Comparison of ENCODE assay signal across 26 cellular contexts in genomic region chr11:119672597-119672996, GRCh38. TPM values are rescaled to one million over a fixed set of nuclear protein-coding genes. Genes with fewer than 3 reads are reported as not detected.
A peak's percentile ranks its signal among the peaks of the same experiment; 100 is the strongest.
DNase-seq lines count a peak whose midpoint lies in the region; ATAC-seq and TF ChIP-seq lines count a peak whose summit lies in the region.
"Had no signal": no experiment of that assay in that cellular context is flagged by ENCODE, and none has a peak within 500 bp of the region (broad histone marks: within the 10 kb centered on the region; RNA-seq: fewer than 3 reads in every experiment).

No MANE protein-coding gene starts in this region.

- H3K36me3 Mint-ChIP-seq in stimulated activated memory B cell treated with anti-CD40 and anti-IgM and Interleukin-4, amounts not matched to agents 10 μg/mL and 1 μg/mL and 100 μg/mL, for 72 hours = peaks cover 12% of the 10 kb centered on the region
- H3K36me3 Mint-ChIP-seq: activated naive CD4-positive, alpha-beta T cell treated with anti-CD3 and anti-CD28 coated beads, Interleukin-2, amount 10 ng/mL, durations not matched to agents 7 days and 5 days had no signal

- H3K4me3 ChIP-seq in SK-N-SH (ENCODE audit: low read depth in 2 of 2, low read length in 1 of 2) (no peak overlapping the region), SJCRH30 (no peak overlapping the region), esophagus (ENCODE audit: low read depth in 1 of 2, low read length in 2 of 2) (no peak overlapping the region)
- H3K4me3 ChIP-seq: mucosa of descending colon had no signal

- H3K9me3 Mint-ChIP-seq in stimulated activated memory B cell treated with anti-CD40 and anti-IgM and Interleukin-4, amounts not matched to agents 10 μg/mL and 1 μg/mL and 100 μg/mL, for 72 hours = peaks cover 5% of the 10 kb centered on the region
- H3K9me3 Mint-ChIP-seq: activated naive CD4-positive, alpha-beta T cell treated with anti-CD3 and anti-CD28 coated beads, Interleukin-2, amount 10 ng/mL, durations not matched to agents 7 days and 5 days; activated T-cell treated with anti-CD3 and anti-CD28 coated beads, Interleukin-2, amount 50 U/mL, for 4 hours; stimulated activated naive CD8-positive, alpha-beta T cell treated with anti-CD3 and anti-CD28 coated beads, Interleukin-15, amount 100 ng/mL, for 72 hours had no signal

- no peaks in the 10 kb centered on the region for H4K20me1 ChIP-seq in SK-N-SH (ENCODE audit: insufficient read depth)

- ATAC-seq in SK-N-SH treated with all-trans-retinoic acid at 6 μM for 48 hours = no peak
- no peak for ATAC-seq in stimulated activated memory B cell treated with anti-CD40 and anti-IgM and Interleukin-4, amounts not matched to agents 10 μg/mL and 1 μg/mL and 100 μg/mL, for 72 hours
- ATAC-seq in GM18868 (IDR thresholded peaks at IDR 0.05; ENCODE audit: unreplicated experiment) = no peak
- ATAC-seq: activated T-cell treated with anti-CD3 and anti-CD28 coated beads, Interleukin-2, amount 50 U/mL, for 4 hours had no signal

- H3K79me2 ChIP-seq in SK-N-SH (ENCODE audit: insufficient read depth) = no peaks in the 10 kb centered on the region

- H3K4me1 Mint-ChIP-seq in stimulated activated memory B cell treated with anti-CD40 and anti-IgM and Interleukin-4, amounts not matched to agents 10 μg/mL and 1 μg/mL and 100 μg/mL, for 72 hours = peaks cover 27% of the 10 kb centered on the region

- no peak overlapping the region for H2AFZ ChIP-seq in SK-N-SH (ENCODE audit: low read depth)

- no peak for TF ChIP-seq EP300 in SK-N-SH (IDR thresholded peaks at IDR 0.05; ENCODE audit: borderline replicate concordance in 1 of 2, low read depth in 1 of 2, low read length in 1 of 2)

- no peak overlapping the region for H3K4me3 Mint-ChIP-seq in stimulated activated memory B cell treated with anti-CD40 and anti-IgM and Interleukin-4, amounts not matched to agents 10 μg/mL and 1 μg/mL and 100 μg/mL, for 72 hours
- H3K4me3 Mint-ChIP-seq: activated naive CD4-positive, alpha-beta T cell treated with anti-CD3 and anti-CD28 coated beads, Interleukin-2, amount 10 ng/mL, durations not matched to agents 7 days and 5 days; activated T-cell treated with anti-CD3 and anti-CD28 coated beads, Interleukin-2, amount 50 U/mL, for 4 hours; HFFc6; stimulated activated naive CD8-positive, alpha-beta T cell treated with anti-CD3 and anti-CD28 coated beads, Interleukin-15, amount 100 ng/mL, for 72 hours had no signal

- 100% methylated on average over 7 of the region's 7 CpGs for WGBS in SK-N-SH (ENCODE audit: low lambda C conversion rate)
- WGBS in esophagus, 2 donors = 65 to 77% methylated on average over 7 of the region's 7 CpGs

- H3K9me2 ChIP-seq in SK-N-SH = no peaks in the 10 kb centered on the region

- H3K4me2 ChIP-seq in SK-N-SH = no peak overlapping the region

- DNase-seq in SK-N-SH (peak; percentile 29), SJCRH30 (no peak), LoVo (ENCODE audit: low spot score) (no peak), NCI-H510A treated with DMSO at 0.1 percent for 48 hours (lab: John Stamatoyannopoulos, UW) (no peak)
- DNase-seq: 8988T; activated CD4-positive, alpha-beta T cell treated with anti-CD3 and anti-CD28 coated beads for 1 hour; activated CD8-positive, alpha-beta memory T cell treated with anti-CD3 and anti-CD28 coated beads for 24 hours; activated naive CD4-positive, alpha-beta T cell treated with anti-CD3 and anti-CD28 coated beads, Interleukin-2, amount 10 ng/mL, durations not matched to agents 7 days and 5 days; activated T-cell treated with anti-CD3 and anti-CD28 coated beads, Interleukin-2, amount 50 U/mL, for 4 hours; aorta; BE2C; cerebellar nuclear complex; effector CD4-positive, alpha-beta T cell; HFFc6; mucosa of descending colon; NCI-H1694; NCI-H774; small intestine; stimulated activated CD4-positive, alpha-beta T cell treated with anti-CD3 and anti-CD28 coated beads, Interleukin-4, amount 100 ng/mL, for 1 hour; stimulated activated naive CD8-positive, alpha-beta T cell treated with anti-CD3 and anti-CD28 coated beads, Interleukin-15, amount 100 ng/mL, for 72 hours had no signal

- POLR2A ChIA-PET in SK-N-SH (lab: Yijun Ruan, JAX) = interaction anchor here (1.9 to 2.5 kb wide), 2 partner anchors 51 to 56 kb away, joined by 5 to 17 read pairs; partner anchors contain the start of gene NECTIN1

- H3K9me3 ChIP-seq in SK-N-SH (no peaks in the 10 kb centered on the region), SJCRH30 (replicated peaks) (no peaks in the 10 kb centered on the region), esophagus (ENCODE audit: control insufficient read depth in 2 of 2, insufficient read depth in 1 of 2, low read depth in 1 of 2, low read length in 1 of 2) (peaks cover 0 to 4% of the 10 kb centered on the region in 2 donors)
- H3K9me3 ChIP-seq: BE2C, mucosa of descending colon, neutrophil had no signal

- no peaks in the 10 kb centered on the region for H3F3A ChIP-seq in SK-N-SH (replicated peaks; ENCODE audit: insufficient read depth)

- H3K9ac ChIP-seq in SK-N-SH = no peak overlapping the region

- H3K27ac ChIP-seq in SK-N-SH (ENCODE audit: low read depth in 2 of 2, low read length in 1 of 2) (peak overlapping the region in 1 of 2 experiments; percentile 93; a peak in 2 of 4 replicates), SJCRH30 (peak overlapping the region; percentile 92), esophagus (ENCODE audit: low read depth in 2 of 2, low read length in 1 of 2) (peak overlapping the region; percentile 46 to 77)

- H3K27me3 ChIP-seq in SK-N-SH (ENCODE audit: insufficient read depth) (no peaks in the 10 kb centered on the region), SJCRH30 (no peaks in the 10 kb centered on the region), esophagus (ENCODE audit: control insufficient read depth in 1 of 2, insufficient read depth in 2 of 2, low read length in 2 of 2) (no peaks in the 10 kb centered on the region)
- H3K27me3 ChIP-seq: BE2C, neutrophil had no signal

- CTCF ChIA-PET in SK-N-SH (lab: Yijun Ruan, JAX) = interaction anchor here (0.7 to 7.1 kb wide), 6 partner anchors 13 to 436 kb away, joined by 3 to 44 read pairs (median 6); partner anchors contain the start of gene NECTIN1

- no peak for TF ChIP-seq RAD21 in SK-N-SH (IDR thresholded peaks at IDR 0.05; ENCODE audit: low read length)

- H3K4me1 ChIP-seq in SK-N-SH (ENCODE audit: control insufficient read depth in 1 of 2, insufficient read depth in 2 of 2, low read depth in 1 of 2, low read length in 1 of 2) = peaks cover 10 to 35% of the 10 kb centered on the region in 2 experiments; a peak in 2 of 4 replicates
- peaks cover 35% of the 10 kb centered on the region for H3K4me1 ChIP-seq in SJCRH30
- peaks cover 5 to 32% of the 10 kb centered on the region in 2 donors for H3K4me1 ChIP-seq in esophagus (ENCODE audit: control insufficient read depth in 2 of 2, insufficient read depth in 2 of 2, low read length in 1 of 2)

- H3K36me3 ChIP-seq in SK-N-SH (replicated peaks in 1 of 2; ENCODE audit: control insufficient read depth in 1 of 2, insufficient read depth in 2 of 2, low read length in 1 of 2) (peaks cover 0 to 6% of the 10 kb centered on the region in 2 experiments), SJCRH30 (peaks cover 38% of the 10 kb centered on the region), esophagus (ENCODE audit: control insufficient read depth in 2 of 2, insufficient read depth in 2 of 2, low read length in 1 of 2) (peaks cover 11 to 60% of the 10 kb centered on the region in 2 donors)

- no peak for TF ChIP-seq CTCF in SK-N-SH (IDR thresholded peaks at IDR 0.05)

- H3K27ac Mint-ChIP-seq in stimulated activated memory B cell treated with anti-CD40 and anti-IgM and Interleukin-4, amounts not matched to agents 10 μg/mL and 1 μg/mL and 100 μg/mL, for 72 hours = peak overlapping the region; percentile 80
- H3K27ac Mint-ChIP-seq: activated naive CD4-positive, alpha-beta T cell treated with anti-CD3 and anti-CD28 coated beads, Interleukin-2, amount 10 ng/mL, durations not matched to agents 7 days and 5 days; HFFc6; IgD-negative memory B cell; stimulated activated naive CD8-positive, alpha-beta T cell treated with anti-CD3 and anti-CD28 coated beads, Interleukin-15, amount 100 ng/mL, for 72 hours had no signal

- H3K27me3 Mint-ChIP-seq in stimulated activated memory B cell treated with anti-CD40 and anti-IgM and Interleukin-4, amounts not matched to agents 10 μg/mL and 1 μg/mL and 100 μg/mL, for 72 hours = no peaks in the 10 kb centered on the region
- H3K27me3 Mint-ChIP-seq: stimulated activated naive CD8-positive, alpha-beta T cell treated with anti-CD3 and anti-CD28 coated beads, Interleukin-15, amount 100 ng/mL, for 72 hours had no signal

TF ChIP-seq in SK-N-SH, 30 proteins besides CTCF, POLR2A, EP300 and RAD21 (continues in another document):
- no peak for TF ChIP-seq FOSL2 (IDR thresholded peaks at IDR 0.05; ENCODE audit: borderline replicate concordance, low read depth)
- no peak for TF ChIP-seq MAX (IDR thresholded peaks at IDR 0.05; ENCODE audit: low read depth)
- no peak for TF ChIP-seq EZH2phosphoT487 (IDR thresholded peaks at IDR 0.05; ENCODE audit: borderline replicate concordance, low read depth)

TF ChIP-seq in SK-N-SH treated with all-trans-retinoic acid at 6 μM for 48 hours, 23 proteins besides CTCF, POLR2A, EP300 and RAD21 (continues in another document):
- no peak for TF ChIP-seq ZFP3 (CRISPR knock-in tag; IDR thresholded peaks at IDR 0.05)
- TF ChIP-seq CREB5 (CRISPR knock-in tag; IDR thresholded peaks at IDR 0.05; ENCODE audit: low read depth) = no peak
- TF ChIP-seq ZC3H10 (CRISPR knock-in tag; IDR thresholded peaks at IDR 0.05) = no peak
- no peak for TF ChIP-seq ZNF565 (CRISPR knock-in tag; conservative IDR thresholded peaks at IDR 0.05; ENCODE audit: low read depth)
- TF ChIP-seq RARB (CRISPR knock-in tag; IDR thresholded peaks at IDR 0.05) = no peak
- no peak for TF ChIP-seq TOX (CRISPR knock-in tag; IDR thresholded peaks at IDR 0.05; ENCODE audit: borderline replicate concordance)
- no peak for TF ChIP-seq OSR1 (CRISPR knock-in tag; IDR thresholded peaks at IDR 0.05)
- no peak for TF ChIP-seq GLIS3 (CRISPR knock-in tag; IDR thresholded peaks at IDR 0.05)

RNA-seq across cellular contexts. Expression of gene NECTIN1, which starts 56.4 kb away (rescaled TPM):
- polyA plus RNA-seq in SK-N-SH (2012; rRNA removed) (6.7 and 9.1 TPM in 2 replicates), esophagus (10 to 100 TPM; 79.6 to 89.9 TPM)
- polyA plus RNA-seq in SK-N-SH (2012; cell fraction: cytosol; rRNA removed) = 3.9 and 7.4 TPM in 2 replicates
- 10.8 and 12.7 TPM in 2 replicates for polyA plus RNA-seq in SK-N-SH (2012; cell fraction: nucleus; rRNA removed)
- total RNA-seq in SJCRH30 (2014; rRNA removed; shearing (Covaris generic)) = 61.1 and 61.7 TPM in 2 replicates
